11 cellular contexts compared by ENCODE assay signal in the genomic region with DNA sequence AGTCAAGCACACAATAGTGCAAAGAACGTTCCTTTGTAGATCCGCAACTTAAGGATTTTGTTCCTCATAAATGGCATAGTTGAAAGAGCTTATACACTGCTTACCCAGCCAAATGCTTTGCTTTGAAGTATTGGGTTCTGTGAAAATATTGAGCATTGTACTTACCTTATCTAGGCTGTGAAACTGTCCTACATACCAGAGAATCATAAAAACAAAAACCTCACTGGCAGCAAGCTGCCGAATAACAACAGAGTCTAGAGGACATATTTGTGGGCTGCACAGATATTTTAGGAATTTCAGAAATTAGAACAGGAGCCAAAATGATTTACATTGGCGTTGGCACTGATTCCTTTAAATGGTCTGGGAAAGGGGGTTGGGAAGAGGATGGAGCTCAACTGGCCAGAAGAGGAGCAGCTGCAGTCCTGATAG.
DNase-seq lines count a peak whose midpoint lies in the region; ATAC-seq and TF ChIP-seq lines count a peak whose summit lies in the region.
"Had no signal": no experiment of that assay in that cellular context is flagged by ENCODE, and none has a peak within 500 bp of the region (broad histone marks: within the 10 kb centered on the region; RNA-seq: fewer than 3 reads in every experiment).

No MANE protein-coding gene starts in this region.

- DNase-seq in activated CD4-positive, alpha-beta T cell treated with anti-CD3 and anti-CD28 coated beads for 36 hours, result no peak
- no peak for DNase-seq in activated CD4-positive, alpha-beta T cell treated with anti-CD3 and anti-CD28 coated beads for 48 hours
- peak; percentile 77 for DNase-seq in brain microvascular endothelial cell
- DNase-seq in kidney tubule cell (ENCODE audit: low spot score), result peak; percentile 85
- DNase-seq in testis, result no peak
- DNase-seq in activated T-helper 1 cell treated with anti-CD3 and anti-CD28 coated beads, Interleukin-12 subunit alpha, Interleukin-12 subunit beta, Interleukin-2, Interleukin-4 antibody, amounts not matched to agents 30 ng/mL and 10 ng/mL and 1 ng/mL, durations not matched to agents 14 hours and 24 hours and 36 hours (ENCODE audit: low spot score), result no peak
- no peak for DNase-seq in stimulated activated naive CD4-positive, alpha-beta T cell treated with Interleukin-2 at 50 U/mL for 16 hours (lab: John Stamatoyannopoulos, UW)

- intact Hi-C loops in activated CD4-positive, alpha-beta T cell treated with anti-CD3 and anti-CD28 coated beads for 36 hours (cut with DNase I, micrococcal nuclease), result no loop called here
- intact Hi-C loops in testis (cut with DNase I; ENCODE audit: low total_unique reads), result no loop called here
- intact Hi-C loops in activated T-helper 1 cell treated with anti-CD3 and anti-CD28 coated beads, Interleukin-12 subunit alpha, Interleukin-12 subunit beta, Interleukin-2, Interleukin-4 antibody, amounts not matched to agents 30 ng/mL and 10 ng/mL and 1 ng/mL, durations not matched to agents 14 hours and 24 hours and 36 hours (cut with micrococcal nuclease), result no loop called here

- peaks cover 34% of the 10 kb centered on the region for H3K4me1 Mint-ChIP-seq in activated CD4-positive, alpha-beta T cell treated with anti-CD3 and anti-CD28 coated beads for 36 hours
- H3K4me1 Mint-ChIP-seq in activated T-helper 1 cell treated with anti-CD3 and anti-CD28 coated beads, Interleukin-12 subunit alpha, Interleukin-12 subunit beta, Interleukin-2, Interleukin-4 antibody, amounts not matched to agents 30 ng/mL and 10 ng/mL and 1 ng/mL, durations not matched to agents 14 hours and 24 hours and 36 hours (ENCODE audit: low read depth), result peaks cover 59% of the 10 kb centered on the region

- in situ Hi-C loops in brain microvascular endothelial cell (cut with HindIII; ENCODE audit: low pct_ligation_motif_present, low sequenced_read_pairs), result loop anchor here (25.0 kb wide), 1 partner anchor 143 kb away; no protein-coding TSS in a partner anchor

- H3K9me3 Mint-ChIP-seq in activated CD4-positive, alpha-beta T cell treated with anti-CD3 and anti-CD28 coated beads for 36 hours (ENCODE audit: low read depth), result no peaks in the 10 kb centered on the region
- no peaks in the 10 kb centered on the region for H3K9me3 Mint-ChIP-seq in activated T-helper 1 cell treated with anti-CD3 and anti-CD28 coated beads, Interleukin-12 subunit alpha, Interleukin-12 subunit beta, Interleukin-2, Interleukin-4 antibody, amounts not matched to agents 30 ng/mL and 10 ng/mL and 1 ng/mL, durations not matched to agents 14 hours and 24 hours and 36 hours
- H3K9me3 Mint-ChIP-seq: activated T-helper 2 cell treated with anti-CD3 and anti-CD28 coated beads, Interferon-gamma antibody, Interleukin-2, Interleukin-4, amounts not matched to agents 10 μg/mL and 5 μg/mL and 100 μg/mL, durations not matched to agents 14 hours and 24 hours and 36 hours had no signal

- H3K36me3 ChIP-seq in brain microvascular endothelial cell (replicated peaks), result peaks cover 24% of the 10 kb centered on the region
- no peaks in the 10 kb centered on the region for H3K36me3 ChIP-seq in testis (ENCODE audit: low read depth, missing control alignments)

- H3K27ac ChIP-seq in brain microvascular endothelial cell (peak overlapping the region; percentile 42), testis (peak overlapping the region; percentile 10 to 70)
- H3K27ac ChIP-seq: 22Rv1 had no signal

- no peak for TF ChIP-seq POLR2A in testis (IDR thresholded peaks at IDR 0.05)

- no peak overlapping the region for H3K4me3 Mint-ChIP-seq in activated CD4-positive, alpha-beta T cell treated with anti-CD3 and anti-CD28 coated beads for 36 hours
- H3K4me3 Mint-ChIP-seq in activated T-helper 1 cell treated with anti-CD3 and anti-CD28 coated beads, Interleukin-12 subunit alpha, Interleukin-12 subunit beta, Interleukin-2, Interleukin-4 antibody, amounts not matched to agents 30 ng/mL and 10 ng/mL and 1 ng/mL, durations not matched to agents 14 hours and 24 hours and 36 hours, result no peak overlapping the region

- CTCF ChIA-PET in activated CD4-positive, alpha-beta T cell treated with anti-CD3 and anti-CD28 coated beads for 36 hours (lab: Charles Lee), result interaction anchor here (0.6 to 0.9 kb wide), 2 partner anchors 13 to 65 kb away, joined by 3 to 5 read pairs; no protein-coding TSS in a partner anchor

- POLR2A ChIA-PET in activated CD4-positive, alpha-beta T cell treated with anti-CD3 and anti-CD28 coated beads for 36 hours (lab: Charles Lee), result interaction anchor here (0.9 kb wide), 1 partner anchor 89 kb away, joined by 3 read pairs; no protein-coding TSS in a partner anchor

- H3K36me3 Mint-ChIP-seq in activated CD4-positive, alpha-beta T cell treated with anti-CD3 and anti-CD28 coated beads for 36 hours (ENCODE audit: low read depth), result peaks cover 80% of the 10 kb centered on the region
- H3K36me3 Mint-ChIP-seq in activated T-helper 1 cell treated with anti-CD3 and anti-CD28 coated beads, Interleukin-12 subunit alpha, Interleukin-12 subunit beta, Interleukin-2, Interleukin-4 antibody, amounts not matched to agents 30 ng/mL and 10 ng/mL and 1 ng/mL, durations not matched to agents 14 hours and 24 hours and 36 hours (ENCODE audit: low read depth), result peaks cover 85% of the 10 kb centered on the region

- no peaks in the 10 kb centered on the region for H3K9me3 ChIP-seq in testis

- no peaks in the 10 kb centered on the region for H3K27me3 Mint-ChIP-seq in activated CD4-positive, alpha-beta T cell treated with anti-CD3 and anti-CD28 coated beads for 36 hours
- H3K27me3 Mint-ChIP-seq in activated T-helper 1 cell treated with anti-CD3 and anti-CD28 coated beads, Interleukin-12 subunit alpha, Interleukin-12 subunit beta, Interleukin-2, Interleukin-4 antibody, amounts not matched to agents 30 ng/mL and 10 ng/mL and 1 ng/mL, durations not matched to agents 14 hours and 24 hours and 36 hours (ENCODE audit: insufficient read depth), result no peaks in the 10 kb centered on the region
- H3K27me3 Mint-ChIP-seq: IgD-negative memory B cell had no signal

- TF ChIP-seq CTCF in brain microvascular endothelial cell (IDR thresholded peaks at IDR 0.05; ENCODE audit: low read depth, low read length, missing control alignments) (no peak), testis (IDR thresholded peaks at IDR 0.05) (no peak)

- WGBS in testis, 2 donors, result 40 to 52% methylated on average over 4 of the region's 4 CpGs

- H3K27me3 ChIP-seq in brain microvascular endothelial cell (replicated peaks), result no peaks in the 10 kb centered on the region
- no peaks in the 10 kb centered on the region for H3K27me3 ChIP-seq in testis

- H3K4me3 ChIP-seq in brain microvascular endothelial cell (ENCODE audit: low read depth, low read length) (no peak overlapping the region), testis (no peak overlapping the region)

- peak overlapping the region; percentile 58 for H3K27ac Mint-ChIP-seq in activated CD4-positive, alpha-beta T cell treated with anti-CD3 and anti-CD28 coated beads for 36 hours
- no peak overlapping the region for H3K27ac Mint-ChIP-seq in activated T-helper 1 cell treated with anti-CD3 and anti-CD28 coated beads, Interleukin-12 subunit alpha, Interleukin-12 subunit beta, Interleukin-2, Interleukin-4 antibody, amounts not matched to agents 30 ng/mL and 10 ng/mL and 1 ng/mL, durations not matched to agents 14 hours and 24 hours and 36 hours

- no peak for ATAC-seq in activated CD4-positive, alpha-beta T cell treated with anti-CD3 and anti-CD28 coated beads for 36 hours
- ATAC-seq in GM21390 (IDR thresholded peaks at IDR 0.05; ENCODE audit: unreplicated experiment), result no peak

- peaks cover 25% of the 10 kb centered on the region for H3K4me1 ChIP-seq in testis

Comparison
In these comparisons a context has a peak if more than half of its experiments do, and no peak if none do; other contexts are left out.
1. DNase-seq: peak in brain microvascular endothelial cell (single experiment) and kidney tubule cell (single experiment); none in activated CD4-positive, alpha-beta T cell treated with anti-CD3 and anti-CD28 coated beads for 36 hours (single experiment), activated CD4-positive, alpha-beta T cell treated with anti-CD3 and anti-CD28 coated beads for 48 hours (single experiment), testis (single experiment), activated T-helper 1 cell treated with anti-CD3 and anti-CD28 coated beads, Interleukin-12 subunit alpha, Interleukin-12 subunit beta, Interleukin-2, Interleukin-4 antibody, amounts not matched to agents 30 ng/mL and 10 ng/mL and 1 ng/mL, durations not matched to agents 14 hours and 24 hours and 36 hours (single experiment) and stimulated activated naive CD4-positive, alpha-beta T cell treated with Interleukin-2 at 50 U/mL for 16 hours (single experiment).